ENCODE assay signal across 23 cellular contexts in the genomic region with DNA sequence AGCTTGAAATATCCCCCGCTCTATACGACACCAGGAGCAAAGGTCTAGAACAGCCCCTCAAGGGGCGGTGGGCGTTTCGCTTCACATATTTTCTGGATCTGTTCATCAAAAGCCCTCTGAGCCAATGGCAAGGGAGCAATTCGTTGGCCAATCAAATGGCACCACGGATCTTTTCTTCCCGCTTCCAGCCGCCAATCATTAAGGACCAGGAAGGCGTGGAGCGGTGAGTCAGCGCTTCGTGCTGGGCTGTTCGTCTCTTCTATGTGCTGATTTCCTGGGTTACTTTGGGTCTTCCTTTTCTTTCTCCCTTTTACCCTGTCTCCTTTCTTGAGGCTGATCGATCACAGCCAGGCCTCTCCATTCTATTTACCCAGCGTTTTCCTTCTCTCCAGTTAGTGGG. TPM values are rescaled to one million over a fixed set of nuclear protein-coding genes. Genes with fewer than 3 reads are reported as not detected.
"Had no signal": no experiment of that assay in that cellular context is flagged by ENCODE, and none has a peak within 500 bp of the region (broad histone marks: within the 10 kb centered on the region; RNA-seq: fewer than 3 reads in every experiment).

Gene NLRP4, plus strand, starts transcription at position 201 of the 400 bp plus-strand sequence. CDS start 15,541 bp downstream, outside the sequence.

- H3K9ac ChIP-seq: parathyroid adenoma had no signal

- H3K27ac ChIP-seq: coronary artery, esophagus muscularis mucosa, gastrocnemius medialis, neutrophil, parathyroid adenoma, tibial artery had no signal

- H3K79me2 ChIP-seq: parathyroid adenoma had no signal

- H3K36me3 ChIP-seq: esophagus muscularis mucosa, gastrocnemius medialis, neutrophil, tibial artery had no signal

- H2AFZ ChIP-seq: parathyroid adenoma had no signal

- H3K4me3 ChIP-seq: coronary artery, esophagus muscularis mucosa, gastrocnemius medialis, tibial artery had no signal

- DNase-seq: activated CD4-positive, alpha-beta memory T cell treated with anti-CD3 and anti-CD28 coated beads for 36 hours; activated CD4-positive, alpha-beta T cell treated with anti-CD3 and anti-CD28 coated beads for 48 hours; activated effector memory CD4-positive, alpha-beta T cell treated with anti-CD3 and anti-CD28 coated beads, Interleukin-2, amount 50 U/mL, for 16 hours; activated naive CD4-positive, alpha-beta T cell treated with anti-CD3 and anti-CD28 coated beads, Interleukin-2, amount 10 ng/mL, durations not matched to agents 7 days and 5 days; activated T-cell treated with anti-CD3 and anti-CD28 coated beads for 4 hours; cerebellar nuclear complex; gastrocnemius medialis; head of caudate nucleus; hypothalamus; left ventricle myocardium superior; mammary epithelial cell; natural killer cell; right cardiac atrium; stimulated activated CD4-positive, alpha-beta T cell treated with anti-CD3 and anti-CD28 coated beads, Interleukin-4, amount 100 ng/mL, for 4 hours; substantia nigra; tibial artery had no signal

- H3K27me3 ChIP-seq: gastrocnemius medialis, neutrophil, tibial artery had no signal

- H3K9me3 ChIP-seq: gastrocnemius medialis, tibial artery had no signal

- H3K4me1 ChIP-seq: esophagus muscularis mucosa, gastrocnemius medialis, parathyroid adenoma, tibial artery had no signal

RNA-seq across cellular contexts. Expression of gene NLRP4, which starts in this region (rescaled TPM):
- total RNA-seq: activated CD4-positive, alpha-beta memory T cell treated with anti-CD3 and anti-CD28 coated beads for 36 hours; esophagus muscularis mucosa; gastrocnemius medialis; left ventricle myocardium superior; mammary epithelial cell; mesothelial cell of epicardium; natural killer cell; pulmonary artery endothelial cell; right cardiac atrium; urinary bladder had no signal
